In genomic region chr10:112195224-112195623, GRCh38 we compare ENCODE assay signal across 18 cellular contexts.
"Had no signal": no experiment of that assay in that cellular context is flagged by ENCODE, and none has a peak within 500 bp of the region (broad histone marks: within the 10 kb centered on the region; RNA-seq: fewer than 3 reads in every experiment).

No MANE protein-coding gene starts in this region.

- H3K27ac ChIP-seq: gastrocnemius medialis, suprapubic skin had no signal

- H3K27ac Mint-ChIP-seq: activated CD4-positive, alpha-beta T cell treated with anti-CD3 and anti-CD28 coated beads, Interleukin-2, amount 10 ng/mL, durations not matched to agents 24 days and 14 days; activated CD8-positive, alpha-beta T cell treated with anti-CD3 and anti-CD28 coated beads for 36 hours; mesothelial cell of epicardium; natural killer cell treated with Interleukin-12 subunit alpha and Interleukin-12 subunit beta and Interleukin-15 and Interleukin-18, amount 100 ng/mL, for 72 hours; stimulated activated naive CD8-positive, alpha-beta T cell treated with anti-CD3 and anti-CD28 coated beads, Interleukin-15, Interleukin-2, amounts not matched to agents 100 ng/mL and 50 ng/mL, for 24 hours; T-helper 2 cell treated with Interferon-gamma antibody and Interleukin-4, amounts not matched to agents 5 μg/mL and 100 μg/mL, for 36 hours; type B pancreatic cell had no signal

- H3K27me3 ChIP-seq: gastrocnemius medialis, suprapubic skin had no signal

- H3K36me3 ChIP-seq: gastrocnemius medialis, suprapubic skin had no signal

- ATAC-seq: activated CD8-positive, alpha-beta T cell treated with anti-CD3 and anti-CD28 coated beads for 36 hours; gastrocnemius medialis; natural killer cell treated with Interleukin-12 subunit alpha and Interleukin-12 subunit beta and Interleukin-15 and Interleukin-18, amount 100 ng/mL, for 72 hours had no signal

- DNase-seq: activated CD4-positive, alpha-beta T cell treated with anti-CD3 and anti-CD28 coated beads, Interleukin-2, amount 10 ng/mL, durations not matched to agents 24 days and 14 days; activated CD8-positive, alpha-beta T cell treated with anti-CD3 and anti-CD28 coated beads for 36 hours; activated naive CD4-positive, alpha-beta T cell treated with anti-CD3 and anti-CD28 coated beads, Interleukin-2, amount 50 U/mL, for 16 hours; activated T-cell treated with anti-CD3 and anti-CD28 coated beads, Interleukin-2, amount 50 U/mL, for 1 hour; cerebellar nuclear complex; effector CD4-positive, alpha-beta T cell; gastrocnemius medialis; head of caudate nucleus; nucleus accumbens; posterior cingulate gyrus; stimulated activated CD4-positive, alpha-beta T cell treated with anti-CD3 and anti-CD28 coated beads, Interleukin-2, amount 100 ng/mL, for 24 hours had no signal

- H3K4me3 Mint-ChIP-seq: activated CD4-positive, alpha-beta T cell treated with anti-CD3 and anti-CD28 coated beads, Interleukin-2, amount 10 ng/mL, durations not matched to agents 24 days and 14 days; activated CD8-positive, alpha-beta T cell treated with anti-CD3 and anti-CD28 coated beads for 36 hours; mesothelial cell of epicardium; natural killer cell treated with Interleukin-12 subunit alpha and Interleukin-12 subunit beta and Interleukin-15 and Interleukin-18, amount 100 ng/mL, for 72 hours; stimulated activated naive CD8-positive, alpha-beta T cell treated with anti-CD3 and anti-CD28 coated beads, Interleukin-15, Interleukin-2, amounts not matched to agents 100 ng/mL and 50 ng/mL, for 24 hours; T-helper 2 cell treated with Interferon-gamma antibody and Interleukin-4, amounts not matched to agents 5 μg/mL and 100 μg/mL, for 36 hours; type B pancreatic cell had no signal

- H3K9me3 ChIP-seq: gastrocnemius medialis, suprapubic skin had no signal

- H3K4me1 ChIP-seq: gastrocnemius medialis, suprapubic skin had no signal

- H3K4me3 ChIP-seq: gastrocnemius medialis, lung, suprapubic skin had no signal

- H3K4me1 Mint-ChIP-seq: activated CD4-positive, alpha-beta T cell treated with anti-CD3 and anti-CD28 coated beads, Interleukin-2, amount 10 ng/mL, durations not matched to agents 24 days and 14 days; mesothelial cell of epicardium had no signal

- H3K9me3 Mint-ChIP-seq: activated CD4-positive, alpha-beta T cell treated with anti-CD3 and anti-CD28 coated beads, Interleukin-2, amount 10 ng/mL, durations not matched to agents 24 days and 14 days; activated CD8-positive, alpha-beta T cell treated with anti-CD3 and anti-CD28 coated beads for 36 hours; mesothelial cell of epicardium; natural killer cell treated with Interleukin-12 subunit alpha and Interleukin-12 subunit beta and Interleukin-15 and Interleukin-18, amount 100 ng/mL, for 72 hours; stimulated activated naive CD8-positive, alpha-beta T cell treated with anti-CD3 and anti-CD28 coated beads, Interleukin-15, Interleukin-2, amounts not matched to agents 100 ng/mL and 50 ng/mL, for 24 hours; T-helper 2 cell treated with Interferon-gamma antibody and Interleukin-4, amounts not matched to agents 5 μg/mL and 100 μg/mL, for 36 hours; type B pancreatic cell had no signal

- H3K36me3 Mint-ChIP-seq: mesothelial cell of epicardium; natural killer cell treated with Interleukin-12 subunit alpha and Interleukin-12 subunit beta and Interleukin-15 and Interleukin-18, amount 100 ng/mL, for 72 hours; type B pancreatic cell had no signal
